ENCODE assay signal across 1 cellular context in the genomic region with DNA sequence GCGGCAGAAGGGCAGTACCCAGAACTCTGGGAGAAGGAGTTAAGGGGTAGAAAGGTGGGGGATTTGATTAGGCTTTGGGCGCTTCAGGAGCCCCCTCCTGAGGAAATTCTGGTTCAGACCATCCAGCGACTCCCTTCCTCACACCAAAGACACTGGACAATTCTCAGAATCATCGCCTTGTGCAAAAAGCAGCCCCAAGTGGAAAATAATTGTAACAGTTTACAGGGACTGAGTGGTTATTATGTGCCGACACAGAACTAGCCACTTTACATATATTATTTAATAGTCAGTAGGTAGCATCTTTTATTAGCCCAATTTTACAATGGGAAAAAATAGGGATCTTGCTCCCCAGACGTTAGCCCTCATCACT.
TF ChIP-seq lines count a peak whose summit lies in the region.

No MANE protein-coding gene starts in this region.

TF ChIP-seq in GM12878, 131 proteins besides CTCF, POLR2A, EP300 and RAD21:
- TF ChIP-seq GATAD2B (conservative IDR thresholded peaks at IDR 0.05; ENCODE audit: low read depth) (no peak), KAT2A (conservative IDR thresholded peaks at IDR 0.05; ENCODE audit: control insufficient read depth, low read depth, low read length) (no peak), HDAC6 (IDR thresholded peaks at IDR 0.05; ENCODE audit: unreplicated experiment) (no peak), ZZZ3 (IDR thresholded peaks at IDR 0.05; ENCODE audit: control insufficient read depth, insufficient read length, low read depth) (no peak), TCF3 (IDR thresholded peaks at IDR 0.05; ENCODE audit: borderline replicate concordance, insufficient read depth, low read depth, low read length) (no peak), MEF2B (IDR thresholded peaks at IDR 0.05; ENCODE audit: partially characterized antibody, poor library complexity, severe bottlenecking) (no peak), RUNX3 (IDR thresholded peaks at IDR 0.05; ENCODE audit: low read length) (no peak), POLR2AphosphoS2 (IDR thresholded peaks at IDR 0.05; ENCODE audit: low read depth, low read length) (no peak), MEF2A (IDR thresholded peaks at IDR 0.05; ENCODE audit: insufficient read depth, low read depth, low read length) (no peak), CBX3 (IDR thresholded peaks at IDR 0.05; ENCODE audit: borderline replicate concordance, low read depth) (no peak), LARP7 (IDR thresholded peaks at IDR 0.05) (no peak)
- TF ChIP-seq, protein P1, sequence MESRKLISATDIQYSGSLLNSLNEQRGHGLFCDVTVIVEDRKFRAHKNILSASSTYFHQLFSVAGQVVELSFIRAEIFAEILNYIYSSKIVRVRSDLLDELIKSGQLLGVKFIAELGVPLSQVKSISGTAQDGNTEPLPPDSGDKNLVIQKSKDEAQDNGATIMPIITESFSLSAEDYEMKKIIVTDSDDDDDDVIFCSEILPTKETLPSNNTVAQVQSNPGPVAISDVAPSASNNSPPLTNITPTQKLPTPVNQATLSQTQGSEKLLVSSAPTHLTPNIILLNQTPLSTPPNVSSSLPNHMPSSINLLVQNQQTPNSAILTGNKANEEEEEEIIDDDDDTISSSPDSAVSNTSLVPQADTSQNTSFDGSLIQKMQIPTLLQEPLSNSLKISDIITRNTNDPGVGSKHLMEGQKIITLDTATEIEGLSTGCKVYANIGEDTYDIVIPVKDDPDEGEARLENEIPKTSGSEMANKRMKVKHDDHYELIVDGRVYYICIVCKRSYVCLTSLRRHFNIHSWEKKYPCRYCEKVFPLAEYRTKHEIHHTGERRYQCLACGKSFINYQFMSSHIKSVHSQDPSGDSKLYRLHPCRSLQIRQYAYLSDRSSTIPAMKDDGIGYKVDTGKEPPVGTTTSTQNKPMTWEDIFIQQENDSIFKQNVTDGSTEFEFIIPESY (IDR thresholded peaks at IDR 0.05): no peak
- TF ChIP-seq, protein P2, sequence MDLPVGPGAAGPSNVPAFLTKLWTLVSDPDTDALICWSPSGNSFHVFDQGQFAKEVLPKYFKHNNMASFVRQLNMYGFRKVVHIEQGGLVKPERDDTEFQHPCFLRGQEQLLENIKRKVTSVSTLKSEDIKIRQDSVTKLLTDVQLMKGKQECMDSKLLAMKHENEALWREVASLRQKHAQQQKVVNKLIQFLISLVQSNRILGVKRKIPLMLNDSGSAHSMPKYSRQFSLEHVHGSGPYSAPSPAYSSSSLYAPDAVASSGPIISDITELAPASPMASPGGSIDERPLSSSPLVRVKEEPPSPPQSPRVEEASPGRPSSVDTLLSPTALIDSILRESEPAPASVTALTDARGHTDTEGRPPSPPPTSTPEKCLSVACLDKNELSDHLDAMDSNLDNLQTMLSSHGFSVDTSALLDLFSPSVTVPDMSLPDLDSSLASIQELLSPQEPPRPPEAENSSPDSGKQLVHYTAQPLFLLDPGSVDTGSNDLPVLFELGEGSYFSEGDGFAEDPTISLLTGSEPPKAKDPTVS (IDR thresholded peaks at IDR 0.05; ENCODE audit: low read depth, low read length): no peak
- TF ChIP-seq, protein P3, sequence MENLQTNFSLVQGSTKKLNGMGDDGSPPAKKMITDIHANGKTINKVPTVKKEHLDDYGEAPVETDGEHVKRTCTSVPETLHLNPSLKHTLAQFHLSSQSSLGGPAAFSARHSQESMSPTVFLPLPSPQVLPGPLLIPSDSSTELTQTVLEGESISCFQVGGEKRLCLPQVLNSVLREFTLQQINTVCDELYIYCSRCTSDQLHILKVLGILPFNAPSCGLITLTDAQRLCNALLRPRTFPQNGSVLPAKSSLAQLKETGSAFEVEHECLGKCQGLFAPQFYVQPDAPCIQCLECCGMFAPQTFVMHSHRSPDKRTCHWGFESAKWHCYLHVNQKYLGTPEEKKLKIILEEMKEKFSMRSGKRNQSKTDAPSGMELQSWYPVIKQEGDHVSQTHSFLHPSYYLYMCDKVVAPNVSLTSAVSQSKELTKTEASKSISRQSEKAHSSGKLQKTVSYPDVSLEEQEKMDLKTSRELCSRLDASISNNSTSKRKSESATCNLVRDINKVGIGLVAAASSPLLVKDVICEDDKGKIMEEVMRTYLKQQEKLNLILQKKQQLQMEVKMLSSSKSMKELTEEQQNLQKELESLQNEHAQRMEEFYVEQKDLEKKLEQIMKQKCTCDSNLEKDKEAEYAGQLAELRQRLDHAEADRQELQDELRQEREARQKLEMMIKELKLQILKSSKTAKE (IDR thresholded peaks at IDR 0.05; ENCODE audit: low read depth, poor library complexity, severe bottlenecking): no peak
